1 cellular context compared by ENCODE assay signal in genomic region chr21:34548782-34549376, GRCh38.
TF ChIP-seq lines count a peak whose summit lies in the region.

No MANE protein-coding gene starts in this region.

TF ChIP-seq in IMR-90, 13 proteins besides CTCF, POLR2A, EP300 and RAD21:
- TF ChIP-seq MAZ (IDR thresholded peaks at IDR 0.05; ENCODE audit: borderline replicate concordance, low read depth, low read length) (no peak), MAFK (IDR thresholded peaks at IDR 0.05; ENCODE audit: low read depth, low read length) (peak; percentile 94)
